Comparison of ENCODE assay signal across 14 cellular contexts in genomic region chr2:105827351-105828096, GRCh38.
DNase-seq lines count a peak whose midpoint lies in the region; ATAC-seq and TF ChIP-seq lines count a peak whose summit lies in the region.
"Had no signal": no experiment of that assay in that cellular context is flagged by ENCODE, and none has a peak within 500 bp of the region (broad histone marks: within the 10 kb centered on the region; RNA-seq: fewer than 3 reads in every experiment).

No MANE protein-coding gene starts in this region.

- no peaks in the 10 kb centered on the region for H3K27me3 Mint-ChIP-seq in T-cell
- peaks cover 1% of the 10 kb centered on the region for H3K27me3 Mint-ChIP-seq in endothelial cell (ENCODE audit: unreplicated experiment)

- H3K4me3 ChIP-seq in DOHH2 (ENCODE audit: low read length) (0 out of 2 replicates have a peak overlapping the region, but pooled peaks have one; percentile 5), adrenal gland (no peak overlapping the region), esophagus muscularis mucosa (no peak overlapping the region)

- no peaks in the 10 kb centered on the region for H4K20me1 ChIP-seq in DOHH2 (ENCODE audit: control insufficient read depth, insufficient read depth, low read depth, low read length)

- TF ChIP-seq POLR2A in adrenal gland (IDR thresholded peaks at IDR 0.05) (no peak), esophagus muscularis mucosa (IDR thresholded peaks at IDR 0.05; ENCODE audit: low read depth) (no peak)

- H3K4me3 Mint-ChIP-seq in T-cell (no peak overlapping the region), endothelial cell (ENCODE audit: unreplicated experiment) (no peak overlapping the region)

- H3K9me3 ChIP-seq in DOHH2 (ENCODE audit: control insufficient read depth, insufficient read depth, low read length) (peaks cover 8% of the 10 kb centered on the region; the same call in 1 of the 2 replicates), adrenal gland (replicated peaks in 1 of 3) (peaks cover 0 to 10% (median 6%) of the 10 kb centered on the region in 3 donors), esophagus muscularis mucosa (peaks cover 0 to 10% (median 8%) of the 10 kb centered on the region in 4 donors)
- H3K9me3 ChIP-seq: Caco-2 had no signal

- POLR2A ChIA-PET in T-cell (lab: Charles Lee) = interaction anchor here in 1 of 2 donors (0.6 to 0.7 kb wide), 3 partner anchors 35 to 564 kb away, joined by 3 read pairs; no protein-coding TSS in a partner anchor

- H3K4me1 Mint-ChIP-seq in T-cell (peaks cover 69 to 90% (median 90%) of the 10 kb centered on the region in 3 donors), endothelial cell (ENCODE audit: unreplicated experiment) (no peaks in the 10 kb centered on the region)

- H3K36me3 ChIP-seq in DOHH2 (ENCODE audit: control insufficient read depth, low read length) (no peaks in the 10 kb centered on the region), adrenal gland (replicated peaks in 1 of 2) (no peaks in the 10 kb centered on the region), esophagus muscularis mucosa (no peaks in the 10 kb centered on the region)

- H3K27ac Mint-ChIP-seq in T-cell = peak overlapping the region; percentile 79 to 80
- H3K27ac Mint-ChIP-seq in endothelial cell (ENCODE audit: unreplicated experiment) = no peak overlapping the region

- H3K27me3 ChIP-seq in DOHH2 (ENCODE audit: control insufficient read depth, low read length) (no peaks in the 10 kb centered on the region), adrenal gland (no peaks in the 10 kb centered on the region), esophagus muscularis mucosa (no peaks in the 10 kb centered on the region)

- WGBS in adrenal gland, 4 donors = 71 to 96% (median 84%) methylated on average over 1 of the region's 1 CpG
- WGBS in esophagus muscularis mucosa = 87% methylated on average over 1 of the region's 1 CpG

- H3K27ac ChIP-seq in DOHH2 (ENCODE audit: low read depth, low read length) = peak overlapping the region; percentile 20; the same call in 1 of the 2 replicates
- H3K27ac ChIP-seq in adrenal gland = no peak overlapping the region
- no peak overlapping the region for H3K27ac ChIP-seq in esophagus muscularis mucosa (replicated peaks in 1 of 4)

- CTCF ChIA-PET in T-cell (lab: Charles Lee) = no interaction called here

- TF ChIP-seq CTCF in DOHH2 (IDR thresholded peaks at IDR 0.05; ENCODE audit: low read depth, low read length, poor library complexity, severe bottlenecking) = no peak
- no peak for TF ChIP-seq CTCF in adrenal gland (IDR thresholded peaks at IDR 0.05)
- TF ChIP-seq CTCF in esophagus muscularis mucosa (IDR thresholded peaks at IDR 0.05) = no peak
- TF ChIP-seq CTCF in endothelial cell (IDR thresholded peaks at IDR 0.05; ENCODE audit: unreplicated experiment) = no peak

- H3K79me2 ChIP-seq in DOHH2 (ENCODE audit: control insufficient read depth, low read length) = peaks cover 16% of the 10 kb centered on the region

- peaks cover 80% of the 10 kb centered on the region for H3K36me3 Mint-ChIP-seq in T-cell
- H3K36me3 Mint-ChIP-seq in endothelial cell (ENCODE audit: low read depth, unreplicated experiment) = peaks cover 26% of the 10 kb centered on the region

- peak overlapping the region; percentile 30 for H3K4me2 ChIP-seq in DOHH2 (ENCODE audit: low read length)

- H3F3A ChIP-seq in DOHH2 (ENCODE audit: control insufficient read depth, insufficient read depth) = no peaks in the 10 kb centered on the region

- H3K9me2 ChIP-seq in DOHH2 (replicated peaks; ENCODE audit: control insufficient read depth, low read length) = no peaks in the 10 kb centered on the region

- no peak for DNase-seq in T-cell
- no peak for DNase-seq in left colon
- DNase-seq in NCI-H2171 treated with DMSO at 0.1 percent for 48 hours (lab: John Stamatoyannopoulos, UW) = no peak
- no peak for DNase-seq in adrenal gland
- DNase-seq in esophagus muscularis mucosa (ENCODE audit: extremely low spot score) = no peak
- no peak for DNase-seq in endothelial cell (ENCODE audit: low spot score)
- DNase-seq: activated gamma-delta T cell treated with Interleukin-2 at 50 U/mL for 16 hours, Caco-2, hippocampal formation, mesendoderm, NCI-H69, T-helper 9 cell had no signal

- intact Hi-C loops in left colon (cut with DNase I, micrococcal nuclease) (no loop called here), adrenal gland (cut with DNase I) (no loop called here), esophagus muscularis mucosa (cut with DNase I) (no loop called here)

- ATAC-seq in HG02884 (IDR thresholded peaks at IDR 0.05; ENCODE audit: unreplicated experiment) = peak; percentile 55
- ATAC-seq in T-cell (replicated peaks in 1 of 4) = no peak
- peak; percentile 62 for ATAC-seq in left colon

- H3K4me1 ChIP-seq in DOHH2 (ENCODE audit: control insufficient read depth, low read length) = peaks cover 21% of the 10 kb centered on the region
- peaks cover 0 to under 1% of the 10 kb centered on the region in 2 donors for H3K4me1 ChIP-seq in adrenal gland (replicated peaks in 1 of 2)
- peaks cover 14 to 23% (median 20%) of the 10 kb centered on the region in 4 donors for H3K4me1 ChIP-seq in esophagus muscularis mucosa

- no peak for TF ChIP-seq EP300 in esophagus muscularis mucosa (IDR thresholded peaks at IDR 0.05)

- H3K9me3 Mint-ChIP-seq in T-cell (peaks cover 13 to 33% (median 22%) of the 10 kb centered on the region in 3 donors), endothelial cell (ENCODE audit: unreplicated experiment) (no peaks in the 10 kb centered on the region)

Comparison
In these comparisons a context has a peak if more than half of its experiments do, and no peak if none do; other contexts are left out.
1. ATAC-seq: peak in HG02884 (single experiment) and left colon (single experiment); none in T-cell (0 of 4).